33 cellular contexts compared by ENCODE assay signal in genomic region chr3:186081678-186082077, GRCh38.
"Had no signal": no experiment of that assay in that cellular context is flagged by ENCODE, and none has a peak within 500 bp of the region (broad histone marks: within the 10 kb centered on the region; RNA-seq: fewer than 3 reads in every experiment).

No MANE protein-coding gene starts in this region.

- H3K36me3 ChIP-seq: breast epithelium, cardiac muscle cell, WERI-Rb-1 had no signal

- H3K4me1 Mint-ChIP-seq: activated CD4-positive, alpha-beta T cell treated with anti-CD3 and anti-CD28 coated beads for 36 hours; activated CD4-positive, alpha-beta T cell treated with anti-CD3 and anti-CD28 coated beads, Interleukin-2, amount 10 ng/mL, durations not matched to agents 24 days and 14 days; activated CD8-positive, alpha-beta memory T cell treated with anti-CD3 and anti-CD28 coated beads, Interleukin-2, amount 10 ng/mL, durations not matched to agents 7 days and 5 days; activated naive CD4-positive, alpha-beta T cell treated with anti-CD3 and anti-CD28 coated beads, Interleukin-2, amount 10 ng/mL, durations not matched to agents 7 days and 5 days; activated naive CD8-positive, alpha-beta T cell treated with anti-CD3 and anti-CD28 coated beads, Interleukin-2, amount 10 ng/mL, durations not matched to agents 7 days and 5 days; T-helper 17 cell had no signal

- H3K36me3 Mint-ChIP-seq: activated CD4-positive, alpha-beta memory T cell treated with anti-CD3 and anti-CD28 coated beads for 36 hours; activated CD8-positive, alpha-beta memory T cell treated with anti-CD3 and anti-CD28 coated beads, Interleukin-2, amount 10 ng/mL, durations not matched to agents 7 days and 5 days; activated naive CD4-positive, alpha-beta T cell treated with anti-CD3 and anti-CD28 coated beads, Interleukin-2, amount 10 ng/mL, durations not matched to agents 7 days and 5 days; activated naive CD4-positive, alpha-beta T cell treated with anti-CD3 and anti-CD28 coated beads, Interleukin-2, amount 50 U/mL, for 72 hours; activated naive CD8-positive, alpha-beta T cell treated with anti-CD3 and anti-CD28 coated beads, Interleukin-2, amount 10 ng/mL, durations not matched to agents 7 days and 5 days had no signal

- H3K27ac ChIP-seq: breast epithelium, cardiac muscle cell, WERI-Rb-1 had no signal

- H3K4me3 Mint-ChIP-seq: activated CD4-positive, alpha-beta memory T cell treated with anti-CD3 and anti-CD28 coated beads for 36 hours; activated CD4-positive, alpha-beta T cell treated with anti-CD3 and anti-CD28 coated beads for 36 hours; activated CD4-positive, alpha-beta T cell treated with anti-CD3 and anti-CD28 coated beads, Interleukin-2, amount 10 ng/mL, durations not matched to agents 24 days and 14 days; activated CD8-positive, alpha-beta memory T cell treated with anti-CD3 and anti-CD28 coated beads, Interleukin-2, amount 10 ng/mL, durations not matched to agents 7 days and 5 days; activated CD8-positive, alpha-beta T cell treated with anti-CD3 and anti-CD28 coated beads, Interleukin-2, amount 10 ng/mL, durations not matched to agents 7 days and 5 days; activated naive CD4-positive, alpha-beta T cell treated with anti-CD3 and anti-CD28 coated beads, Interleukin-2, amount 10 ng/mL, durations not matched to agents 7 days and 5 days; activated naive CD8-positive, alpha-beta T cell treated with anti-CD3 and anti-CD28 coated beads, Interleukin-2, amount 10 ng/mL, durations not matched to agents 7 days and 5 days; activated T-cell treated with anti-CD3 and anti-CD28 coated beads, Interleukin-2, amount 50 U/mL, for 72 hours; brain; T-helper 17 cell; T-helper 2 cell treated with Interferon-gamma antibody and Interleukin-4, amounts not matched to agents 5 μg/mL and 100 μg/mL, for 36 hours had no signal

- H3K4me3 ChIP-seq: ascending aorta, breast epithelium, cardiac muscle cell had no signal

- FAIRE-seq: endometrium, endothelial cell of umbilical vein, frontal cortex had no signal

- H3K9me3 Mint-ChIP-seq: activated CD4-positive, alpha-beta memory T cell treated with anti-CD3 and anti-CD28 coated beads for 36 hours; activated CD4-positive, alpha-beta T cell treated with anti-CD3 and anti-CD28 coated beads, Interleukin-2, amount 10 ng/mL, durations not matched to agents 24 days and 14 days; activated naive CD4-positive, alpha-beta T cell treated with anti-CD3 and anti-CD28 coated beads, Interleukin-2, amount 10 ng/mL, durations not matched to agents 7 days and 5 days; activated naive CD4-positive, alpha-beta T cell treated with anti-CD3 and anti-CD28 coated beads, Interleukin-2, amount 50 U/mL, for 72 hours; activated naive CD8-positive, alpha-beta T cell treated with anti-CD3 and anti-CD28 coated beads, Interleukin-2, amount 10 ng/mL, durations not matched to agents 7 days and 5 days; activated T-cell treated with anti-CD3 and anti-CD28 coated beads, Interleukin-2, amount 50 U/mL, for 72 hours; T-helper 2 cell treated with Interferon-gamma antibody and Interleukin-4, amounts not matched to agents 5 μg/mL and 100 μg/mL, for 36 hours had no signal

- H3K4me1 ChIP-seq: breast epithelium had no signal

- DNase-seq: activated CD4-positive, alpha-beta memory T cell treated with anti-CD3 and anti-CD28 coated beads for 36 hours; activated CD4-positive, alpha-beta T cell treated with anti-CD3 and anti-CD28 coated beads for 36 hours; activated CD4-positive, alpha-beta T cell treated with anti-CD3 and anti-CD28 coated beads, Interleukin-2, amount 10 ng/mL, durations not matched to agents 24 days and 14 days; activated CD4-positive, CD25-positive, alpha-beta regulatory T cell; activated CD4-positive, CD25-positive, alpha-beta regulatory T cell treated with anti-CD3 and anti-CD28 coated beads, Interleukin-2, amount 50 U/mL, for 72 hours; activated CD8-positive, alpha-beta memory T cell treated with anti-CD3 and anti-CD28 coated beads, Interleukin-2, amount 10 ng/mL, durations not matched to agents 7 days and 5 days; activated CD8-positive, alpha-beta memory T cell treated with anti-CD3 and anti-CD28 coated beads, Interleukin-2, amount 50 U/mL, for 4 hours; activated CD8-positive, alpha-beta T cell treated with anti-CD3 and anti-CD28 coated beads, Interleukin-2, amount 10 ng/mL, durations not matched to agents 7 days and 5 days; activated gamma-delta T cell; activated naive CD4-positive, alpha-beta T cell; activated naive CD4-positive, alpha-beta T cell treated with anti-CD3 and anti-CD28 coated beads, Interleukin-2, amount 10 ng/mL, durations not matched to agents 7 days and 5 days; activated naive CD8-positive, alpha-beta T cell treated with anti-CD3 and anti-CD28 coated beads, Interleukin-2, amount 10 ng/mL, durations not matched to agents 7 days and 5 days; activated T-cell treated with anti-CD3 and anti-CD28 coated beads, Interleukin-2, amount 50 U/mL, for 1 hour; activated T-cell treated with anti-CD3 and anti-CD28 coated beads, Interleukin-2, amount 50 U/mL, for 72 hours; central memory CD4-positive, alpha-beta T cell; cortex of kidney; dermis blood vessel endothelial cell; effector CD8-positive, alpha-beta T cell; head of caudate nucleus; T-helper 1 cell; T-helper 17 cell; T1000; WERI-Rb-1 had no signal

- H3K9me3 ChIP-seq: ascending aorta, breast epithelium had no signal

- H3K27ac Mint-ChIP-seq: activated CD4-positive, alpha-beta memory T cell treated with anti-CD3 and anti-CD28 coated beads for 36 hours; activated CD4-positive, alpha-beta T cell treated with anti-CD3 and anti-CD28 coated beads for 36 hours; activated CD4-positive, alpha-beta T cell treated with anti-CD3 and anti-CD28 coated beads, Interleukin-2, amount 10 ng/mL, durations not matched to agents 24 days and 14 days; activated CD8-positive, alpha-beta memory T cell treated with anti-CD3 and anti-CD28 coated beads, Interleukin-2, amount 10 ng/mL, durations not matched to agents 7 days and 5 days; activated CD8-positive, alpha-beta T cell treated with anti-CD3 and anti-CD28 coated beads, Interleukin-2, amount 10 ng/mL, durations not matched to agents 7 days and 5 days; activated naive CD4-positive, alpha-beta T cell treated with anti-CD3 and anti-CD28 coated beads, Interleukin-2, amount 10 ng/mL, durations not matched to agents 7 days and 5 days; activated naive CD4-positive, alpha-beta T cell treated with anti-CD3 and anti-CD28 coated beads, Interleukin-2, amount 50 U/mL, for 72 hours; activated naive CD8-positive, alpha-beta T cell treated with anti-CD3 and anti-CD28 coated beads, Interleukin-2, amount 10 ng/mL, durations not matched to agents 7 days and 5 days; activated T-cell treated with anti-CD3 and anti-CD28 coated beads, Interleukin-2, amount 50 U/mL, for 72 hours; T-helper 17 cell; T-helper 2 cell treated with Interferon-gamma antibody and Interleukin-4, amounts not matched to agents 5 μg/mL and 100 μg/mL, for 36 hours had no signal

- H3K27me3 Mint-ChIP-seq: brain had no signal

- H3K27me3 ChIP-seq: ascending aorta, breast epithelium, cardiac muscle cell had no signal

- ATAC-seq: activated CD4-positive, alpha-beta T cell treated with anti-CD3 and anti-CD28 coated beads for 36 hours; activated CD8-positive, alpha-beta memory T cell treated with anti-CD3 and anti-CD28 coated beads, Interleukin-2, amount 10 ng/mL, durations not matched to agents 7 days and 5 days; activated CD8-positive, alpha-beta T cell treated with anti-CD3 and anti-CD28 coated beads, Interleukin-2, amount 10 ng/mL, durations not matched to agents 7 days and 5 days; activated naive CD4-positive, alpha-beta T cell treated with anti-CD3 and anti-CD28 coated beads, Interleukin-2, amount 50 U/mL, for 72 hours; activated T-cell treated with anti-CD3 and anti-CD28 coated beads, Interleukin-2, amount 50 U/mL, for 72 hours; esophagus mucosa; T-helper 17 cell had no signal
